ENCODE assay signal across 1 cellular context in the genomic region with DNA sequence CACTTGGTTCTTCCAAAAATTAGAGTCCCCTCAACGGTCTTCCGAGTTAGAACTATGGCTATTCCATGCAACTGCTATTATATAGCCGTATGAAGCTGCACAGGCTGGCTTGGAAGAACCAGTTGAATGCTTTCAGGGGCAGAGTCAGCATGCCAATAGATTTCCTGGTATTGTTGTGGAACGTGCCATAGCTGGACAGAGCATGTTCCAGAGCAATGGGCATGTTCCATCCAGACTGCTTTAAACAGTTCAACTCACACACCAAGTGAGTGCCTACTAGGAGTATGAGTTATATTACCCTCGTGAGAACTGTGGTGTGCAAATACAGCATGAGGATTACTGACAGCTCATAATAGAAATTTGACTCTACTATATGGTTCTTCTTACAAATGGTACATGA.
TF ChIP-seq lines count a peak whose summit lies in the region.

No MANE protein-coding gene starts in this region.

TF ChIP-seq in SK-N-SH treated with all-trans-retinoic acid at 6 μM for 48 hours, 23 proteins besides CTCF, POLR2A, EP300 and RAD21 (continued from another document):
- TF ChIP-seq TCF4 (CRISPR knock-in tag; IDR thresholded peaks at IDR 0.05; ENCODE audit: borderline replicate concordance) (no peak), CSDC2 (CRISPR knock-in tag; IDR thresholded peaks at IDR 0.05) (no peak)
